ENCODE assay signal across 10 cellular contexts in genomic region chr12:12467701-12468218, GRCh38.
DNase-seq lines count a peak whose midpoint lies in the region; ATAC-seq and TF ChIP-seq lines count a peak whose summit lies in the region.
"Had no signal": no experiment of that assay in that cellular context is flagged by ENCODE, and none has a peak within 500 bp of the region (broad histone marks: within the 10 kb centered on the region; RNA-seq: fewer than 3 reads in every experiment).

No MANE protein-coding gene starts in this region.

- intact Hi-C loops in posterior vena cava (cut with DNase I) = no loop called here

- no peaks in the 10 kb centered on the region for H3K27me3 ChIP-seq in neutrophil
- H3K27me3 ChIP-seq: SJCRH30 had no signal

- no peak for TF ChIP-seq CTCF in neutrophil (IDR thresholded peaks at IDR 0.05)

- DNase-seq in C1 segment of cervical spinal cord (lab: John Stamatoyannopoulos, UW) (peak in 9 of 14 donors; percentile 10 to 46 (median 21)), SIG-M5 treated with dmso at 0.1 percent for 504 hours (lab: John Stamatoyannopoulos, UW; ENCODE audit: unreplicated experiment) (peak; percentile 90), astrocyte of the hippocampus (ENCODE audit: low read depth, low spot score) (peak; percentile 69), DMS 273 (lab: John Stamatoyannopoulos, UW; ENCODE audit: unreplicated experiment) (no peak), GM19238 (ENCODE audit: insufficient read length, low spot score) (no peak), posterior vena cava (ENCODE audit: low spot score) (no peak)
- DNase-seq: SJCRH30; stimulated activated naive B cell treated with anti-CD40 and anti-IgM and Interleukin-4, amounts not matched to agents 10 μg/mL and 1 μg/mL and 100 μg/mL, for 72 hours had no signal

- H3K4me3 ChIP-seq in neutrophil (ENCODE audit: low read depth in 1 of 2, low read length in 1 of 2) = no peak overlapping the region
- H3K4me3 ChIP-seq: SJCRH30 had no signal

- ATAC-seq in HG03565 (IDR thresholded peaks at IDR 0.05; ENCODE audit: unreplicated experiment) = no peak

- H3K27ac ChIP-seq in neutrophil = peak overlapping the region; percentile 71
- H3K27ac ChIP-seq: SJCRH30 had no signal

- no peaks in the 10 kb centered on the region for H3K9me3 ChIP-seq in neutrophil
- H3K9me3 ChIP-seq: SJCRH30 had no signal

- H3K36me3 ChIP-seq in neutrophil = peaks cover 4% of the 10 kb centered on the region
- H3K36me3 ChIP-seq: SJCRH30 had no signal

- peaks cover 49 to 53% of the 10 kb centered on the region in 2 experiments for H3K4me1 ChIP-seq in neutrophil (ENCODE audit: control insufficient read depth in 1 of 2, insufficient read depth in 1 of 2, low read depth in 1 of 2, low read length in 1 of 2)
- H3K4me1 ChIP-seq: SJCRH30 had no signal

Comparison
In these comparisons a context has a peak if more than half of its experiments do, and no peak if none do; other contexts are left out.
1. DNase-seq: peak in C1 segment of cervical spinal cord (9 of 14), SIG-M5 treated with dmso at 0.1 percent for 504 hours (single experiment) and astrocyte of the hippocampus (single experiment); none in DMS 273 (single experiment), GM19238 (single experiment) and posterior vena cava (single experiment).